Comparison of ENCODE assay signal across 1 cellular context in genomic region chr3:172199850-172200369, GRCh38.
TF ChIP-seq lines count a peak whose summit lies in the region.

No MANE protein-coding gene starts in this region.

TF ChIP-seq in IMR-90, 13 proteins besides CTCF, POLR2A, EP300 and RAD21 (continued from another document):
- no peak for TF ChIP-seq MAZ (IDR thresholded peaks at IDR 0.05; ENCODE audit: borderline replicate concordance, low read depth, low read length)
- no peak for TF ChIP-seq CHD1 (IDR thresholded peaks at IDR 0.05; ENCODE audit: low read depth, low read length)
- no peak for TF ChIP-seq FOS (IDR thresholded peaks at IDR 0.05; ENCODE audit: low read depth, low read length)
